18 cellular contexts compared by ENCODE assay signal in genomic region chr18:10062292-10062940, GRCh38.
DNase-seq lines count a peak whose midpoint lies in the region; ATAC-seq and TF ChIP-seq lines count a peak whose summit lies in the region.
"Had no signal": no experiment of that assay in that cellular context is flagged by ENCODE, and none has a peak within 500 bp of the region (broad histone marks: within the 10 kb centered on the region; RNA-seq: fewer than 3 reads in every experiment).

No MANE protein-coding gene starts in this region.

- intact Hi-C loops in IMR-90 (cut with micrococcal nuclease) = no loop called here

- no peak overlapping the region for H3K14ac ChIP-seq in IMR-90 (replicated peaks; ENCODE audit: low read depth, low read length)

- no peak for TF ChIP-seq RAD21 in IMR-90 (IDR thresholded peaks at IDR 0.05; ENCODE audit: low read length)

- no peak for TF ChIP-seq POLR2A in IMR-90 (IDR thresholded peaks at IDR 0.05; ENCODE audit: low read depth, low read length)

- H4K8ac ChIP-seq in IMR-90 (ENCODE audit: low read depth in 2 of 2, low read length in 2 of 2) = no peak overlapping the region

- no peak overlapping the region for H3K23ac ChIP-seq in IMR-90 (ENCODE audit: low read depth, low read length)

- H3K4ac ChIP-seq in IMR-90 (ENCODE audit: low read depth, low read length) = 0 out of 2 replicates have a peak overlapping the region, but pooled peaks have one; percentile 14

- H2AFZ ChIP-seq in IMR-90 (replicated peaks; ENCODE audit: low read length, poor library complexity) = no peak overlapping the region

- no peak overlapping the region for H4K91ac ChIP-seq in IMR-90 (ENCODE audit: insufficient read depth, low read depth, low read length)

- no peak overlapping the region for H3K56ac ChIP-seq in IMR-90 (ENCODE audit: extremely low read depth, insufficient read depth, low read length)

- no CpG with 5 or more reads among the region's 7 CpGs for WGBS in IMR-90 (ENCODE audit: extremely low coverage in 2 of 2, insufficient read length in 1 of 2), 2 experiments

- no peak overlapping the region for H2BK15ac ChIP-seq in IMR-90 (ENCODE audit: low read depth, low read length)

- no peak overlapping the region for H3K4me3 ChIP-seq in AG04449 (ENCODE audit: low read depth, low read length)
- H3K4me3 ChIP-seq in IMR-90 (ENCODE audit: insufficient read depth, low read depth, low read length) = no peak overlapping the region
- H3K4me3 ChIP-seq in choroid plexus epithelial cell (ENCODE audit: low read depth, low read length) = no peak overlapping the region
- H3K4me3 ChIP-seq: psoas muscle had no signal

- peak overlapping the region; percentile 38 to 95 (median 50) for H3K27ac Mint-ChIP-seq in nephron
- no peak overlapping the region for H3K27ac Mint-ChIP-seq in activated naive CD4-positive, alpha-beta T cell treated with anti-CD3 and anti-CD28 coated beads, Interleukin-2, amount 10 ng/mL, durations not matched to agents 7 days and 5 days
- H3K27ac Mint-ChIP-seq: activated B cell treated with CpG ODN at 0.5 μM for 24 hours; activated CD8-positive, alpha-beta memory T cell treated with anti-CD3 and anti-CD28 coated beads, Interleukin-2, amount 10 ng/mL, durations not matched to agents 7 days and 5 days; B cell; T-cell had no signal

- no peaks in the 10 kb centered on the region for H3K36me3 ChIP-seq in IMR-90 (ENCODE audit: control insufficient read depth, insufficient read depth, low read length)

- ATAC-seq in IMR-90 (ENCODE audit: low read depth) = peak; percentile 77
- no peak for ATAC-seq in GM21367 (IDR thresholded peaks at IDR 0.05; ENCODE audit: unreplicated experiment)
- no peak for ATAC-seq in HG03439 (IDR thresholded peaks at IDR 0.05; ENCODE audit: unreplicated experiment)
- ATAC-seq in HG02981 (IDR thresholded peaks at IDR 0.05; ENCODE audit: unreplicated experiment) = no peak
- ATAC-seq: activated CD8-positive, alpha-beta memory T cell treated with anti-CD3 and anti-CD28 coated beads, Interleukin-2, amount 10 ng/mL, durations not matched to agents 7 days and 5 days; psoas muscle; T-cell had no signal

- H3K27ac ChIP-seq in IMR-90 (ENCODE audit: insufficient read depth, low read length) = no peak overlapping the region
- H3K27ac ChIP-seq: psoas muscle had no signal

- no peaks in the 10 kb centered on the region for H3K9me3 Mint-ChIP-seq in nephron
- no peaks in the 10 kb centered on the region for H3K9me3 Mint-ChIP-seq in activated naive CD4-positive, alpha-beta T cell treated with anti-CD3 and anti-CD28 coated beads, Interleukin-2, amount 10 ng/mL, durations not matched to agents 7 days and 5 days
- H3K9me3 Mint-ChIP-seq: activated B cell treated with CpG ODN at 0.5 μM for 24 hours, naive B cell, T-cell had no signal

- H3K4me1 ChIP-seq in IMR-90 (ENCODE audit: control insufficient read depth, insufficient read depth, low read length) = peaks cover 32% of the 10 kb centered on the region

- 0 out of 2 replicates have a peak overlapping the region, but pooled peaks have one; percentile 18 for H2BK120ac ChIP-seq in IMR-90 (ENCODE audit: low read depth, low read length)

- peak overlapping the region; percentile 4; the same call in 1 of the 2 replicates for H3K4me2 ChIP-seq in IMR-90 (ENCODE audit: low read depth, low read length)

- H2BK20ac ChIP-seq in IMR-90 (ENCODE audit: low read depth, low read length) = no peak overlapping the region; the same call in 1 of the 2 replicates

- H4K5ac ChIP-seq in IMR-90 (ENCODE audit: low read depth, low read length) = no peak overlapping the region

- in situ Hi-C loops in IMR-90 (cut with MboI; ENCODE audit: low sequenced_read_pairs) = no loop called here

- no peaks in the 10 kb centered on the region for H3K79me1 ChIP-seq in IMR-90 (ENCODE audit: low read depth in 1 of 2, low read length in 2 of 2)

- no peak overlapping the region for H2AK5ac ChIP-seq in IMR-90 (ENCODE audit: low read depth, low read length)

- no peak overlapping the region for H3K4me3 Mint-ChIP-seq in nephron
- no peak overlapping the region for H3K4me3 Mint-ChIP-seq in activated naive CD4-positive, alpha-beta T cell treated with anti-CD3 and anti-CD28 coated beads, Interleukin-2, amount 10 ng/mL, durations not matched to agents 7 days and 5 days
- H3K4me3 Mint-ChIP-seq: activated B cell treated with CpG ODN at 0.5 μM for 24 hours; activated CD8-positive, alpha-beta memory T cell treated with anti-CD3 and anti-CD28 coated beads, Interleukin-2, amount 10 ng/mL, durations not matched to agents 7 days and 5 days; B cell; T-cell had no signal

- H3K36me3 Mint-ChIP-seq in nephron (ENCODE audit: low read depth) = no peaks in the 10 kb centered on the region
- no peaks in the 10 kb centered on the region for H3K36me3 Mint-ChIP-seq in activated naive CD4-positive, alpha-beta T cell treated with anti-CD3 and anti-CD28 coated beads, Interleukin-2, amount 10 ng/mL, durations not matched to agents 7 days and 5 days
- H3K36me3 Mint-ChIP-seq: activated CD8-positive, alpha-beta memory T cell treated with anti-CD3 and anti-CD28 coated beads, Interleukin-2, amount 10 ng/mL, durations not matched to agents 7 days and 5 days; naive B cell; T-cell had no signal

- H2BK5ac ChIP-seq in IMR-90 (ENCODE audit: low read depth, low read length, poor library complexity, severe bottlenecking) = no peak overlapping the region

- peaks cover 63% of the 10 kb centered on the region for H3K4me1 Mint-ChIP-seq in nephron
- H3K4me1 Mint-ChIP-seq in activated naive CD4-positive, alpha-beta T cell treated with anti-CD3 and anti-CD28 coated beads, Interleukin-2, amount 10 ng/mL, durations not matched to agents 7 days and 5 days = peaks cover 5% of the 10 kb centered on the region
- H3K4me1 Mint-ChIP-seq: activated CD8-positive, alpha-beta memory T cell treated with anti-CD3 and anti-CD28 coated beads, Interleukin-2, amount 10 ng/mL, durations not matched to agents 7 days and 5 days; T-cell had no signal

- H3K9me3 ChIP-seq in IMR-90 (ENCODE audit: control insufficient read depth, insufficient read depth, low read length) = no peaks in the 10 kb centered on the region
- H3K9me3 ChIP-seq: psoas muscle had no signal

- no peak for TF ChIP-seq CTCF in AG04449 (IDR thresholded peaks at IDR 0.05; ENCODE audit: insufficient read depth, low read length, missing control alignments)
- no peak for TF ChIP-seq CTCF in IMR-90 (conservative IDR thresholded peaks at IDR 0.05; ENCODE audit: low read depth, low read length)
- TF ChIP-seq CTCF in choroid plexus epithelial cell (conservative IDR thresholded peaks at IDR 0.05; ENCODE audit: low read depth, low read length) = no peak
- TF ChIP-seq CTCF in nephron (IDR thresholded peaks at IDR 0.05; ENCODE audit: unreplicated experiment in 3 of 3) = no peak

- no peak overlapping the region for H2AK9ac ChIP-seq in IMR-90 (replicated peaks; ENCODE audit: low read depth, low read length, poor library complexity)

- H3K27me3 ChIP-seq in IMR-90 (ENCODE audit: control insufficient read depth, insufficient read depth, low read length) = no peaks in the 10 kb centered on the region

- no peaks in the 10 kb centered on the region for H4K20me1 ChIP-seq in IMR-90 (ENCODE audit: insufficient read depth, low read length)

- CTCF ChIA-PET in AG04449 (lab: Yijun Ruan, JAX) (no interaction called here), IMR-90 (lab: Yijun Ruan, JAX) (no interaction called here)
- CTCF ChIA-PET in activated naive CD4-positive, alpha-beta T cell treated with anti-CD3 and anti-CD28 coated beads, Interleukin-2, amount 10 ng/mL, durations not matched to agents 7 days and 5 days (lab: Charles Lee) = no interaction called here

- dilution Hi-C loops in IMR-90 (cut with HindIII; ENCODE audit: low sequenced_read_pairs, unreplicated experiment) = no loop called here

- no TSS peak for BruUV-seq in IMR-90 (replicated peaks; lab: Mats Ljungman, UMichigan)

- H3K9me1 ChIP-seq in IMR-90 (ENCODE audit: insufficient read depth, low read length) = peaks cover 13% of the 10 kb centered on the region

- POLR2A ChIA-PET in AG04449 (lab: Yijun Ruan, JAX) = no interaction called here
- POLR2A ChIA-PET in IMR-90 (lab: Charles Lee; ENCODE audit: unreplicated experiment) = no interaction called here

- H3K9ac ChIP-seq in IMR-90 (ENCODE audit: low read depth, low read length) = no peak overlapping the region

- DNase-seq in AG04449 (ENCODE audit: low read depth, low spot score) (peak; percentile 52), IMR-90 (peak; percentile 53), choroid plexus epithelial cell (ENCODE audit: low read depth) (peak; percentile 75)
- no peak for DNase-seq in activated naive CD4-positive, alpha-beta T cell treated with anti-CD3 and anti-CD28 coated beads, Interleukin-2, amount 10 ng/mL, durations not matched to agents 7 days and 5 days
- DNase-seq: activated B cell treated with CpG ODN at 0.5 μM for 24 hours; activated CD8-positive, alpha-beta memory T cell treated with anti-CD3 and anti-CD28 coated beads, Interleukin-2, amount 10 ng/mL, durations not matched to agents 7 days and 5 days; activated gamma-delta T cell; Kasumi-1; naive B cell; NCI-H1694; NCI-H524; psoas muscle; T-cell had no signal

- peaks cover 15% of the 10 kb centered on the region for H3K27me3 Mint-ChIP-seq in nephron (ENCODE audit: low read depth)
- H3K27me3 Mint-ChIP-seq in activated naive CD4-positive, alpha-beta T cell treated with anti-CD3 and anti-CD28 coated beads, Interleukin-2, amount 10 ng/mL, durations not matched to agents 7 days and 5 days = peaks cover 15% of the 10 kb centered on the region
- H3K27me3 Mint-ChIP-seq: activated CD8-positive, alpha-beta memory T cell treated with anti-CD3 and anti-CD28 coated beads, Interleukin-2, amount 10 ng/mL, durations not matched to agents 7 days and 5 days had no signal

- no peak overlapping the region for H3K18ac ChIP-seq in IMR-90 (ENCODE audit: low read depth, low read length)

TF ChIP-seq in IMR-90, 13 proteins besides CTCF, POLR2A, EP300 and RAD21 (continues in another document):
- no peak for TF ChIP-seq CHD1 (IDR thresholded peaks at IDR 0.05; ENCODE audit: low read depth, low read length)
- no peak for TF ChIP-seq USF2 (IDR thresholded peaks at IDR 0.05; ENCODE audit: low read depth, low read length)
